In the genomic region with DNA sequence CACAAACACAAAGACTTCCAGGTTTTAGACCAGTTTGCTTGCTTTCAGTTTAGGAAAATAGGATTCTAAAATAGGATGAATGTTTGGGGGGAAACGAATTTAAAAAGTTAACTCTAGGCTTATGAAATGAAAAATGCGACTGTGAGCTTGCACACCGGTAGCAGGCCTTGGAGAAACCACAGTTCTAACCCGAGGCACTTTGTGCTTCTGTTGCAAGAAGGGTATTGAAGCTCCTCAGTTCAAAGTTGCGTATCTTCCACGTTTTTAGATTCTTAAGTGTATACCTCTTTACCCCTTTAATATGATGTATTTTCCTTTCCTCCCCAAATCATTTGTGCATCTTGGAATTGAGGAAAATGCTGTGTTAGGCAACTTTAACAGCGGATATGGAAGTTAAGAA, we compare ENCODE assay signal across 1 cellular context.
TF ChIP-seq lines count a peak whose summit lies in the region.

No MANE protein-coding gene starts in this region.

TF ChIP-seq in GM12878, 131 proteins besides CTCF, POLR2A, EP300 and RAD21:
- TF ChIP-seq CUX1 (IDR thresholded peaks at IDR 0.05; ENCODE audit: insufficient replicate concordance, low read depth, low read length) (no peak), ETV6 (conservative IDR thresholded peaks at IDR 0.05 in 1 of 2, IDR thresholded peaks at IDR 0.05 in 1 of 2; ENCODE audit: borderline replicate concordance in 1 of 2, low read depth in 1 of 2) (no peak), MAX (IDR thresholded peaks at IDR 0.05; ENCODE audit: low read depth, low read length) (no peak), CHD2 (IDR thresholded peaks at IDR 0.05; ENCODE audit: borderline replicate concordance, low read depth, low read length) (no peak), BHLHE40 (IDR thresholded peaks at IDR 0.05; ENCODE audit: borderline replicate concordance in 1 of 2, low read depth in 2 of 2, low read length in 1 of 2) (no peak), POLR2AphosphoS5 (IDR thresholded peaks at IDR 0.05; ENCODE audit: low read length) (0 out of 2 replicates have a peak, but pooled peaks have one; percentile 26)
- TF ChIP-seq, protein P1, sequence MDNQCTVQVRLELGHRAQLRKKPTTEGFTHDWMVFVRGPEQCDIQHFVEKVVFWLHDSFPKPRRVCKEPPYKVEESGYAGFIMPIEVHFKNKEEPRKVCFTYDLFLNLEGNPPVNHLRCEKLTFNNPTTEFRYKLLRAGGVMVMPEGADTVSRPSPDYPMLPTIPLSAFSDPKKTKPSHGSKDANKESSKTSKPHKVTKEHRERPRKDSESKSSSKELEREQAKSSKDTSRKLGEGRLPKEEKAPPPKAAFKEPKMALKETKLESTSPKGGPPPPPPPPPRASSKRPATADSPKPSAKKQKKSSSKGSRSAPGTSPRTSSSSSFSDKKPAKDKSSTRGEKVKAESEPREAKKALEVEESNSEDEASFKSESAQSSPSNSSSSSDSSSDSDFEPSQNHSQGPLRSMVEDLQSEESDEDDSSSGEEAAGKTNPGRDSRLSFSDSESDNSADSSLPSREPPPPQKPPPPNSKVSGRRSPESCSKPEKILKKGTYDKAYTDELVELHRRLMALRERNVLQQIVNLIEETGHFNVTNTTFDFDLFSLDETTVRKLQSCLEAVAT (IDR thresholded peaks at IDR 0.05) = 0 out of 2 replicates have a peak, but pooled peaks have one; percentile 36
